ENCODE assay signal across 15 cellular contexts in the genomic region with DNA sequence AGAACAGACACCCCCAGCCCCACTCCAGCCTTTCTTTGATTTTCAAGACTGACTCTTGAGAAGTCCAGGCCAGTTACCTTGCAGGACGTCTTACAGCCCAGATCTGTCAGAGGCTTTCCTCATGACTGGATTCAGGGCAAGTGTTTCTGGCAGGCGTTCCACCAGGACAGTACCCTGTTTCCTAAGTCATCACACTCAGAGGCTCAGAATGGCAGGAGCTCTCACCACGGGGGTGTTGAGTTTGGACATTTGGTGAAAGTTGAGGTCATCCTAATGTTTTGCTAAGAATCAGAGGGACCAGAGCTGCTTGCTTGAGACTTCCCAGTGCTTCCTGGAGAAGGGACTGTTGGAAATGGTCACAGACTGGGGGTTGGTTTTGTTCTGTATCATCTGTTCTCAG. TPM values are rescaled to one million over a fixed set of nuclear protein-coding genes. Genes with fewer than 3 reads are reported as not detected.
DNase-seq lines count a peak whose midpoint lies in the region; ATAC-seq and TF ChIP-seq lines count a peak whose summit lies in the region.
"Had no signal": no experiment of that assay in that cellular context is flagged by ENCODE, and none has a peak within 500 bp of the region (broad histone marks: within the 10 kb centered on the region; RNA-seq: fewer than 3 reads in every experiment).

No MANE protein-coding gene starts in this region.

- no peak for TF ChIP-seq CTCF in activated CD8-positive, alpha-beta T cell treated with anti-CD3 and anti-CD28 coated beads for 36 hours (IDR thresholded peaks at IDR 0.05)
- TF ChIP-seq CTCF in Loucy (conservative IDR thresholded peaks at IDR 0.05; ENCODE audit: low read length): no peak
- no peak for TF ChIP-seq CTCF in fibroblast of mammary gland (conservative IDR thresholded peaks at IDR 0.05; ENCODE audit: control insufficient read depth, insufficient read depth, low read depth, low read length)
- TF ChIP-seq CTCF in tibial artery (IDR thresholded peaks at IDR 0.05): no peak

- H3K27ac Mint-ChIP-seq in activated CD8-positive, alpha-beta T cell treated with anti-CD3 and anti-CD28 coated beads for 36 hours: peak overlapping the region; percentile 55
- no peak overlapping the region for H3K27ac Mint-ChIP-seq in activated CD8-positive, alpha-beta T cell treated with anti-CD3 and anti-CD28 coated beads, Interleukin-2, amount 10 ng/mL, durations not matched to agents 7 days and 5 days
- peak overlapping the region; percentile 48 for H3K27ac Mint-ChIP-seq in stimulated activated effector memory CD8-positive, alpha-beta T cell treated with anti-CD3 and anti-CD28 coated beads, Interleukin-12 subunit alpha, Interleukin-12 subunit beta, amount 100 ng/mL, for 72 hours
- H3K27ac Mint-ChIP-seq: activated CD8-positive, alpha-beta memory T cell treated with anti-CD3 and anti-CD28 coated beads, Interleukin-2, amount 10 ng/mL, durations not matched to agents 7 days and 5 days had no signal

- H3F3A ChIP-seq in Loucy (ENCODE audit: low read depth): 0 out of 2 replicates have a peak, but pooled peaks cover 3% of the 10 kb centered on the region

- no peaks in the 10 kb centered on the region for H3K27me3 Mint-ChIP-seq in activated CD8-positive, alpha-beta T cell treated with anti-CD3 and anti-CD28 coated beads for 36 hours
- no peaks in the 10 kb centered on the region for H3K27me3 Mint-ChIP-seq in activated CD8-positive, alpha-beta T cell treated with anti-CD3 and anti-CD28 coated beads, Interleukin-2, amount 10 ng/mL, durations not matched to agents 7 days and 5 days (ENCODE audit: low read depth)
- H3K27me3 Mint-ChIP-seq: activated CD8-positive, alpha-beta memory T cell treated with anti-CD3 and anti-CD28 coated beads, Interleukin-2, amount 10 ng/mL, durations not matched to agents 7 days and 5 days had no signal

- no peak for ATAC-seq in activated CD8-positive, alpha-beta T cell treated with anti-CD3 and anti-CD28 coated beads for 36 hours
- ATAC-seq in activated CD8-positive, alpha-beta T cell treated with anti-CD3 and anti-CD28 coated beads, Interleukin-2, amount 10 ng/mL, durations not matched to agents 7 days and 5 days: no peak
- ATAC-seq in stimulated activated effector memory CD8-positive, alpha-beta T cell treated with anti-CD3 and anti-CD28 coated beads, Interleukin-12 subunit alpha, Interleukin-12 subunit beta, amount 100 ng/mL, for 72 hours: no peak
- ATAC-seq: A549; activated CD8-positive, alpha-beta memory T cell treated with anti-CD3 and anti-CD28 coated beads, Interleukin-2, amount 10 ng/mL, durations not matched to agents 7 days and 5 days had no signal

- H3K4me1 Mint-ChIP-seq in activated CD8-positive, alpha-beta T cell treated with anti-CD3 and anti-CD28 coated beads for 36 hours (ENCODE audit: low read depth): peaks cover 46% of the 10 kb centered on the region
- H3K4me1 Mint-ChIP-seq in activated CD8-positive, alpha-beta T cell treated with anti-CD3 and anti-CD28 coated beads, Interleukin-2, amount 10 ng/mL, durations not matched to agents 7 days and 5 days (ENCODE audit: low read depth): peaks cover 73% of the 10 kb centered on the region
- H3K4me1 Mint-ChIP-seq in stimulated activated effector memory CD8-positive, alpha-beta T cell treated with anti-CD3 and anti-CD28 coated beads, Interleukin-12 subunit alpha, Interleukin-12 subunit beta, amount 100 ng/mL, for 72 hours: peaks cover 54% of the 10 kb centered on the region

- POLR2A ChIA-PET in activated CD8-positive, alpha-beta T cell treated with anti-CD3 and anti-CD28 coated beads for 36 hours (lab: Charles Lee): interaction anchor here (0.9 kb wide), 1 partner anchor 17 kb away, joined by 4 read pairs; no protein-coding TSS in a partner anchor
- POLR2A ChIA-PET in activated CD8-positive, alpha-beta T cell treated with anti-CD3 and anti-CD28 coated beads, Interleukin-2, amount 10 ng/mL, durations not matched to agents 7 days and 5 days (lab: Charles Lee): interaction anchor here (1.1 kb wide), 1 partner anchor 17 kb away, joined by 3 read pairs; no protein-coding TSS in a partner anchor

- CTCF ChIA-PET in activated CD8-positive, alpha-beta T cell treated with anti-CD3 and anti-CD28 coated beads for 36 hours (lab: Charles Lee): no interaction called here
- CTCF ChIA-PET in activated CD8-positive, alpha-beta T cell treated with anti-CD3 and anti-CD28 coated beads, Interleukin-2, amount 10 ng/mL, durations not matched to agents 7 days and 5 days (lab: Charles Lee): interaction anchor here (0.8 kb wide), 1 partner anchor 39 kb away, joined by 4 read pairs; no protein-coding TSS in a partner anchor

- peak overlapping the region; percentile 90 for H3K4me2 ChIP-seq in Loucy (ENCODE audit: low read depth, low read length, poor library complexity, severe bottlenecking)
- H3K4me2 ChIP-seq: A549 had no signal

- H3K9me3 ChIP-seq in Loucy (ENCODE audit: insufficient read depth, low read depth, low read length) (no peaks in the 10 kb centered on the region), tibial artery (no peaks in the 10 kb centered on the region)
- H3K9me3 ChIP-seq: A549, esophagus muscularis mucosa had no signal

- no peaks in the 10 kb centered on the region for H3K27me3 ChIP-seq in Loucy (ENCODE audit: insufficient read depth, low read length, poor library complexity, severe bottlenecking)
- peaks cover 0 to 22% of the 10 kb centered on the region in 2 donors for H3K27me3 ChIP-seq in tibial artery
- H3K27me3 ChIP-seq: esophagus muscularis mucosa had no signal

- H3K9ac ChIP-seq in Loucy (ENCODE audit: low read depth, low read length, poor library complexity, severe bottlenecking): peak overlapping the region; percentile 98

- no peaks in the 10 kb centered on the region for H3K9me2 ChIP-seq in Loucy (replicated peaks; ENCODE audit: low read depth, low read length)

- no peak overlapping the region for H2AFZ ChIP-seq in Loucy (ENCODE audit: low read length)

- intact Hi-C loops in activated CD8-positive, alpha-beta T cell treated with anti-CD3 and anti-CD28 coated beads for 36 hours (cut with micrococcal nuclease): no loop called here
- intact Hi-C loops in tibial artery (cut with DNase I; ENCODE audit: low total_unique reads): no loop called here

- peaks cover 98% of the 10 kb centered on the region for H4K20me1 ChIP-seq in Loucy (ENCODE audit: insufficient read depth, low read length, poor library complexity, severe bottlenecking)

- peaks cover 86% of the 10 kb centered on the region for H3K36me3 ChIP-seq in Loucy (ENCODE audit: insufficient read depth, low read length)
- H3K36me3 ChIP-seq in tibial artery: no peaks in the 10 kb centered on the region

- H3K9me3 Mint-ChIP-seq in activated CD8-positive, alpha-beta T cell treated with anti-CD3 and anti-CD28 coated beads for 36 hours: no peaks in the 10 kb centered on the region
- no peaks in the 10 kb centered on the region for H3K9me3 Mint-ChIP-seq in activated CD8-positive, alpha-beta T cell treated with anti-CD3 and anti-CD28 coated beads, Interleukin-2, amount 10 ng/mL, durations not matched to agents 7 days and 5 days (ENCODE audit: insufficient read depth)
- H3K9me3 Mint-ChIP-seq in stimulated activated effector memory CD8-positive, alpha-beta T cell treated with anti-CD3 and anti-CD28 coated beads, Interleukin-12 subunit alpha, Interleukin-12 subunit beta, amount 100 ng/mL, for 72 hours: no peaks in the 10 kb centered on the region

- DNase-seq in activated CD8-positive, alpha-beta T cell treated with anti-CD3 and anti-CD28 coated beads for 36 hours: no peak
- no peak for DNase-seq in activated CD8-positive, alpha-beta T cell treated with anti-CD3 and anti-CD28 coated beads, Interleukin-2, amount 10 ng/mL, durations not matched to agents 7 days and 5 days
- DNase-seq in fibroblast of mammary gland (ENCODE audit: low read depth) (peak; percentile 58), tibial artery (no peak), ecto neural progenitor cell (ENCODE audit: low spot score) (no peak), NCI-H1417 treated with DMSO at 0.1 percent for 48 hours (lab: John Stamatoyannopoulos, UW) (no peak)
- no peak for DNase-seq in stimulated activated effector memory CD8-positive, alpha-beta T cell treated with anti-CD3 and anti-CD28 coated beads, Interleukin-12 subunit alpha, Interleukin-12 subunit beta, amount 100 ng/mL, for 72 hours (ENCODE audit: low spot score in 2 of 2)
- DNase-seq: activated CD8-positive, alpha-beta memory T cell treated with anti-CD3 and anti-CD28 coated beads, Interleukin-2, amount 10 ng/mL, durations not matched to agents 7 days and 5 days; DMS153; NCI-H2171; small intestine had no signal

- H3K79me2 ChIP-seq in Loucy (ENCODE audit: insufficient read depth, low read length): peaks cover 100% of the 10 kb centered on the region

- no peak overlapping the region for H3K4me3 Mint-ChIP-seq in activated CD8-positive, alpha-beta T cell treated with anti-CD3 and anti-CD28 coated beads for 36 hours
- no peak overlapping the region for H3K4me3 Mint-ChIP-seq in activated CD8-positive, alpha-beta T cell treated with anti-CD3 and anti-CD28 coated beads, Interleukin-2, amount 10 ng/mL, durations not matched to agents 7 days and 5 days
- no peak overlapping the region for H3K4me3 Mint-ChIP-seq in stimulated activated effector memory CD8-positive, alpha-beta T cell treated with anti-CD3 and anti-CD28 coated beads, Interleukin-12 subunit alpha, Interleukin-12 subunit beta, amount 100 ng/mL, for 72 hours
- H3K4me3 Mint-ChIP-seq: activated CD8-positive, alpha-beta memory T cell treated with anti-CD3 and anti-CD28 coated beads, Interleukin-2, amount 10 ng/mL, durations not matched to agents 7 days and 5 days had no signal

- peaks cover 20% of the 10 kb centered on the region for H3K36me3 Mint-ChIP-seq in activated CD8-positive, alpha-beta T cell treated with anti-CD3 and anti-CD28 coated beads for 36 hours (ENCODE audit: low read depth)
- peaks cover 56% of the 10 kb centered on the region for H3K36me3 Mint-ChIP-seq in activated CD8-positive, alpha-beta T cell treated with anti-CD3 and anti-CD28 coated beads, Interleukin-2, amount 10 ng/mL, durations not matched to agents 7 days and 5 days (ENCODE audit: low read depth)
- peaks cover 44% of the 10 kb centered on the region for H3K36me3 Mint-ChIP-seq in stimulated activated effector memory CD8-positive, alpha-beta T cell treated with anti-CD3 and anti-CD28 coated beads, Interleukin-12 subunit alpha, Interleukin-12 subunit beta, amount 100 ng/mL, for 72 hours

- H3K27ac ChIP-seq in tibial artery: no peak overlapping the region
- H3K27ac ChIP-seq: esophagus muscularis mucosa had no signal

- H3K4me3 ChIP-seq in Loucy (ENCODE audit: low read length, poor library complexity, severe bottlenecking): peak overlapping the region; percentile 93
- no peak overlapping the region for H3K4me3 ChIP-seq in fibroblast of mammary gland (ENCODE audit: control insufficient read depth, low read depth, low read length)
- H3K4me3 ChIP-seq in tibial artery: no peak overlapping the region
- H3K4me3 ChIP-seq: A549, esophagus muscularis mucosa, lung had no signal

- H3K4me1 ChIP-seq in Loucy (ENCODE audit: insufficient read depth, low read length, poor library complexity, severe bottlenecking) (peaks cover 78% of the 10 kb centered on the region), tibial artery (peaks cover 0 to 3% (median 0%) of the 10 kb centered on the region in 4 donors)

RNA-seq across cellular contexts. Expression of a gene that starts 9.4 kb away (rescaled TPM):
- total RNA-seq in activated CD8-positive, alpha-beta T cell treated with anti-CD3 and anti-CD28 coated beads for 36 hours: 10 to 100 TPM; 24.2 to 26.5 TPM
- total RNA-seq in activated CD8-positive, alpha-beta T cell treated with anti-CD3 and anti-CD28 coated beads, Interleukin-2, amount 10 ng/mL, durations not matched to agents 7 days and 5 days: 10 to 100 TPM; 37.5 to 39.9 TPM
